In the genomic region with DNA sequence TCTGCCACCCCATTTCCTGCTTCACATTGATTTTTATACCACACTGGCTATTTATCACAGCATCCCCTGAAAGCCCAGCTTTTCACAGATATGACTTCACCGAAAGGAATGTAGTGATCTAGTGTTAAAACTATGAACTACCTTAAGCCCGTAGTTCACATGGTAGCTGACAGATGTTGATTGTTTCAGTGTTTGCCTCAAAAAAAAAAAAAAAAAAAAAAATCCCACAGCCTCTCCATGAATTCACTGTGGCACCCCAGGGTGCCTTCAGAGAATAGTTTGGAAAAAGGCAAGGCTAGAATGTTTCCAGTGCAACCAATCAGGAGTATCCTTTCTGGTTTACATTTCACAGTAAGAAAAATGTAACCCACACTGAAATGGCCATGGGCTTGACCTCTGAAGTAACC, we compare ENCODE assay signal across 13 cellular contexts. TPM values are rescaled to one million over a fixed set of nuclear protein-coding genes. Genes with fewer than 3 reads are reported as not detected.
DNase-seq lines count a peak whose midpoint lies in the region; ATAC-seq and TF ChIP-seq lines count a peak whose summit lies in the region.
"Had no signal": no experiment of that assay in that cellular context is flagged by ENCODE, and none has a peak within 500 bp of the region (broad histone marks: within the 10 kb centered on the region; RNA-seq: fewer than 3 reads in every experiment).

No MANE protein-coding gene starts in this region.

- H2AK5ac ChIP-seq in trophoblast cell (ENCODE audit: low read length) = no peak overlapping the region

- H3K9ac ChIP-seq in trophoblast cell (ENCODE audit: low read length) = no peak overlapping the region

- H3K14ac ChIP-seq in trophoblast cell (ENCODE audit: low read length) = no peak overlapping the region

- TF ChIP-seq POLR2A in ovary (IDR thresholded peaks at IDR 0.05) = no peak

- peaks cover 2% of the 10 kb centered on the region for H3K27me3 Mint-ChIP-seq in GM23338 (ENCODE audit: insufficient read depth, low read depth, poor library complexity)
- H3K27me3 Mint-ChIP-seq in naive thymus-derived CD4-positive, alpha-beta T cell = no peaks in the 10 kb centered on the region

- TF ChIP-seq EP300 in ovary (IDR thresholded peaks at IDR 0.05) = no peak

- H4K91ac ChIP-seq in trophoblast cell (ENCODE audit: low read depth, low read length) = no peak overlapping the region

- H2AFZ ChIP-seq in GM23338 (no peak overlapping the region), trophoblast cell (ENCODE audit: insufficient read depth, low read length, poor library complexity) (no peak overlapping the region)

- H3K4me2 ChIP-seq in GM23338 (no peak overlapping the region), trophoblast cell (ENCODE audit: low read length) (peak overlapping the region; percentile 57)

- H3K4me3 Mint-ChIP-seq in GM23338 = no peak overlapping the region
- H3K4me3 Mint-ChIP-seq in naive thymus-derived CD4-positive, alpha-beta T cell = no peak overlapping the region

- peak; percentile 42; the same call in 2 of the 3 replicates for ATAC-seq in GM23338
- ATAC-seq in RWPE2 (ENCODE audit: low read depth) = peak; percentile 91
- ATAC-seq in GM18909 (IDR thresholded peaks at IDR 0.05; ENCODE audit: poor library complexity, unreplicated experiment) = no peak
- ATAC-seq in HG02885 (IDR thresholded peaks at IDR 0.05; ENCODE audit: poor library complexity, unreplicated experiment) = no peak
- ATAC-seq in naive thymus-derived CD4-positive, alpha-beta T cell = no peak
- ATAC-seq: Right ventricle myocardium inferior had no signal

- CTCF ChIA-PET in naive thymus-derived CD4-positive, alpha-beta T cell (lab: Charles Lee) = no interaction called here

- H3K36me3 ChIP-seq in GM23338 (ENCODE audit: insufficient read depth) (no peaks in the 10 kb centered on the region), RWPE2 (ENCODE audit: low read depth) (no peaks in the 10 kb centered on the region), trophoblast cell (ENCODE audit: control insufficient read depth in 1 of 2, insufficient read depth in 2 of 2, low read length in 2 of 2) (no peaks in the 10 kb centered on the region), ovary (no peaks in the 10 kb centered on the region)
- H3K36me3 ChIP-seq in naive thymus-derived CD4-positive, alpha-beta T cell (ENCODE audit: control insufficient read depth in 2 of 3, insufficient read depth in 3 of 3, low read length in 3 of 3) = no peaks in the 10 kb centered on the region

- no peaks in the 10 kb centered on the region for H3K36me3 Mint-ChIP-seq in GM23338 (ENCODE audit: low read depth)
- peaks cover 0 to 4% (median 0%) of the 10 kb centered on the region in 5 donors for H3K36me3 Mint-ChIP-seq in naive thymus-derived CD4-positive, alpha-beta T cell

- no peak overlapping the region for H3K18ac ChIP-seq in trophoblast cell (ENCODE audit: low read length)

- H3K79me1 ChIP-seq in trophoblast cell (ENCODE audit: low read length) = peaks cover 8% of the 10 kb centered on the region

- no peak overlapping the region for H4K12ac ChIP-seq in trophoblast cell (ENCODE audit: low read depth, low read length)

- no peak for TF ChIP-seq CTCF in GM23338 (conservative IDR thresholded peaks at IDR 0.05; ENCODE audit: low read depth in 2 of 2)
- no peak for TF ChIP-seq CTCF in RWPE2 (IDR thresholded peaks at IDR 0.05; ENCODE audit: poor library complexity, severe bottlenecking)
- TF ChIP-seq CTCF in fibroblast of mammary gland (conservative IDR thresholded peaks at IDR 0.05; ENCODE audit: control insufficient read depth, insufficient read depth, low read depth, low read length) = no peak
- TF ChIP-seq CTCF in ovary (IDR thresholded peaks at IDR 0.05) = no peak

- no peak overlapping the region for H4K8ac ChIP-seq in trophoblast cell (ENCODE audit: low read depth, low read length)

- H3K4ac ChIP-seq in trophoblast cell (ENCODE audit: low read depth, low read length) = no peak overlapping the region

- no peaks in the 10 kb centered on the region for H3K9me3 ChIP-seq in RWPE2 (ENCODE audit: severe bottlenecking)
- H3K9me3 ChIP-seq in trophoblast cell (ENCODE audit: insufficient read depth, low read depth, low read length) = no peaks in the 10 kb centered on the region
- H3K9me3 ChIP-seq in naive thymus-derived CD4-positive, alpha-beta T cell (ENCODE audit: control insufficient read depth in 2 of 3, low read length in 3 of 3) = no peaks in the 10 kb centered on the region
- H3K9me3 ChIP-seq in ovary = no peaks in the 10 kb centered on the region

- no peak overlapping the region for H2BK12ac ChIP-seq in trophoblast cell (ENCODE audit: low read length)

- H3K9me3 Mint-ChIP-seq in GM23338 = no peaks in the 10 kb centered on the region
- H3K9me3 Mint-ChIP-seq in naive thymus-derived CD4-positive, alpha-beta T cell = peaks cover 0 to 3% (median 0%) of the 10 kb centered on the region in 11 donors

- no peak overlapping the region for H3K4me3 ChIP-seq in GM23338
- no peak overlapping the region for H3K4me3 ChIP-seq in RWPE2 (ENCODE audit: severe bottlenecking)
- no peak overlapping the region for H3K4me3 ChIP-seq in fibroblast of mammary gland (ENCODE audit: control insufficient read depth, low read depth, low read length)
- no peak overlapping the region for H3K4me3 ChIP-seq in trophoblast cell (ENCODE audit: low read depth, low read length)
- no peak overlapping the region for H3K4me3 ChIP-seq in naive thymus-derived CD4-positive, alpha-beta T cell (ENCODE audit: low read length)
- no peak overlapping the region for H3K4me3 ChIP-seq in ovary

- no peaks in the 10 kb centered on the region for H3K79me2 ChIP-seq in GM23338 (replicated peaks; ENCODE audit: insufficient read depth)
- H3K79me2 ChIP-seq in trophoblast cell (ENCODE audit: control insufficient read depth, insufficient read depth, low read length, poor library complexity) = no peaks in the 10 kb centered on the region

- H3K9me2 ChIP-seq in GM23338 (ENCODE audit: insufficient read depth) = 0 out of 2 replicates have a peak, but pooled peaks cover 3% of the 10 kb centered on the region

- intact Hi-C loops in naive thymus-derived CD4-positive, alpha-beta T cell (cut with micrococcal nuclease) = no loop called here
- intact Hi-C loops in ovary (cut with DNase I) = no loop called here

- peaks cover 4% of the 10 kb centered on the region for H3K4me1 Mint-ChIP-seq in GM23338
- peaks cover 0 to 7% (median 0%) of the 10 kb centered on the region in 7 donors for H3K4me1 Mint-ChIP-seq in naive thymus-derived CD4-positive, alpha-beta T cell

- H2BK5ac ChIP-seq in trophoblast cell (ENCODE audit: low read depth, low read length, poor library complexity) = no peak overlapping the region

- POLR2A ChIA-PET in naive thymus-derived CD4-positive, alpha-beta T cell (lab: Charles Lee) = no interaction called here

- DNase-seq in GM23338 (ENCODE audit: low spot score) (peak; percentile 26), RWPE2 (ENCODE audit: low spot score) (no peak), fibroblast of mammary gland (ENCODE audit: low read depth) (peak; percentile 65), trophoblast cell (peak; percentile 29 to 86), ovary (no peak)
- DNase-seq in naive thymus-derived CD4-positive, alpha-beta T cell = no peak
- DNase-seq: activated CD4-positive, alpha-beta T cell treated with anti-CD3 and anti-CD28 coated beads, Interleukin-2, amount 50 U/mL, for 1 hour; anterior cingulate cortex; NCI-H187; posterior cingulate gyrus had no signal

- H3K4me1 ChIP-seq in GM23338 (ENCODE audit: insufficient read depth) (no peaks in the 10 kb centered on the region), RWPE2 (ENCODE audit: insufficient read depth, poor library complexity, severe bottlenecking) (peaks cover 32% of the 10 kb centered on the region), trophoblast cell (ENCODE audit: control insufficient read depth in 1 of 2, insufficient read depth in 2 of 2, low read length in 2 of 2) (peaks cover 8 to 9% of the 10 kb centered on the region in 2 experiments), ovary (ENCODE audit: insufficient read depth) (peaks cover 4% of the 10 kb centered on the region)
- no peaks in the 10 kb centered on the region for H3K4me1 ChIP-seq in naive thymus-derived CD4-positive, alpha-beta T cell (ENCODE audit: control insufficient read depth in 2 of 2, insufficient read depth in 2 of 2, low read length in 2 of 2)

- H2BK120ac ChIP-seq in trophoblast cell (ENCODE audit: insufficient read depth, low read length, poor library complexity) = no peak overlapping the region

- H3K27me3 ChIP-seq in GM23338 (ENCODE audit: insufficient read depth) (no peaks in the 10 kb centered on the region), RWPE2 (ENCODE audit: insufficient read depth, poor library complexity, severe bottlenecking) (no peaks in the 10 kb centered on the region), trophoblast cell (ENCODE audit: insufficient read depth, low read length) (no peaks in the 10 kb centered on the region), ovary (no peaks in the 10 kb centered on the region)
- no peaks in the 10 kb centered on the region for H3K27me3 ChIP-seq in naive thymus-derived CD4-positive, alpha-beta T cell (ENCODE audit: control insufficient read depth in 2 of 2, insufficient read depth in 2 of 2, low read length in 2 of 2)

- no peak overlapping the region for H3K23ac ChIP-seq in trophoblast cell (ENCODE audit: low read length)

- no peaks in the 10 kb centered on the region for H4K20me1 ChIP-seq in GM23338 (replicated peaks; ENCODE audit: insufficient read depth)

- H3K27ac ChIP-seq in GM23338 (ENCODE audit: low read depth) (no peak overlapping the region; the same call in 1 of the 2 replicates), RWPE2 (ENCODE audit: poor library complexity, severe bottlenecking) (peak overlapping the region; percentile 82), trophoblast cell (ENCODE audit: low read depth, low read length) (peak overlapping the region; percentile 75), ovary (no peak overlapping the region)
- H3K27ac ChIP-seq in naive thymus-derived CD4-positive, alpha-beta T cell (ENCODE audit: low read depth, low read length) = no peak overlapping the region

- WGBS in trophoblast cell (ENCODE audit: extremely low coverage, insufficient coverage, insufficient read length) = no CpG with 5 or more reads among the region's 2 CpGs
- 33 to 38% (median 36%) methylated on average over 2 of the region's 2 CpGs for WGBS in ovary, 3 donors

- H3F3A ChIP-seq in GM23338 (replicated peaks; ENCODE audit: low read depth) = no peaks in the 10 kb centered on the region

- no peak overlapping the region for H3K27ac Mint-ChIP-seq in GM23338
- no peak overlapping the region for H3K27ac Mint-ChIP-seq in naive thymus-derived CD4-positive, alpha-beta T cell

TF ChIP-seq in GM23338, 12 proteins besides CTCF, POLR2A, EP300 and RAD21 (continues in another document):
- TF ChIP-seq ZNF114 (CRISPR knock-in tag; IDR thresholded peaks at IDR 0.05) = no peak
- TF ChIP-seq JUNB (IDR thresholded peaks at IDR 0.05; ENCODE audit: unreplicated experiment) = no peak
- TF ChIP-seq STAT1 (IDR thresholded peaks at IDR 0.05; ENCODE audit: unreplicated experiment) = no peak

RNA-seq across cellular contexts. Expression of a gene that starts 37.1 kb away (rescaled TPM):
- total RNA-seq in GM23338 (2014; rRNA removed; shearing (Covaris generic)) = 0.16 and 0.52 TPM in 2 replicates
- polyA plus RNA-seq in GM23338 (2016; fragmentation: Nextera tagmentation; extraction: Ambion mirVana) (0.14 and 0.39 TPM in 2 replicates), ovary (10 to 100 TPM; 12.0 to 12.2 TPM)
- polyA plus RNA-seq in trophoblast cell (2013) = 6.1 and 6.3 TPM in 2 replicates
- total RNA-seq in naive thymus-derived CD4-positive, alpha-beta T cell = 10 to 100 TPM in 1 of 5 experiments, 1 to 10 TPM in 3, under 1 TPM in 1; 0.60 to 13.0 (median 6.1) TPM
- polyA plus RNA-seq in naive thymus-derived CD4-positive, alpha-beta T cell = 1 to 10 TPM in 1 of 2 donors, not detected in 1; 2.4 TPM
- 10 to 100 TPM; 32.0 to 61.4 (median 49.5) TPM for total RNA-seq in ovary

Comparison
In these comparisons a context has a peak if more than half of its experiments do, and no peak if none do; other contexts are left out.
1. ATAC-seq: peak in GM23338 (single experiment) and RWPE2 (single experiment); none in GM18909 (single experiment), HG02885 (single experiment) and naive thymus-derived CD4-positive, alpha-beta T cell (single experiment).
2. DNase-seq: peak in GM23338 (single experiment), fibroblast of mammary gland (single experiment) and trophoblast cell (2 of 2); none in RWPE2 (single experiment), naive thymus-derived CD4-positive, alpha-beta T cell (0 of 9) and ovary (0 of 5).
3. H3K27ac ChIP-seq: peak in RWPE2 (single experiment) and trophoblast cell (single experiment); none in GM23338 (single experiment), naive thymus-derived CD4-positive, alpha-beta T cell (single experiment) and ovary (0 of 2).